Comparison of ENCODE assay signal across 19 cellular contexts in the genomic region with DNA sequence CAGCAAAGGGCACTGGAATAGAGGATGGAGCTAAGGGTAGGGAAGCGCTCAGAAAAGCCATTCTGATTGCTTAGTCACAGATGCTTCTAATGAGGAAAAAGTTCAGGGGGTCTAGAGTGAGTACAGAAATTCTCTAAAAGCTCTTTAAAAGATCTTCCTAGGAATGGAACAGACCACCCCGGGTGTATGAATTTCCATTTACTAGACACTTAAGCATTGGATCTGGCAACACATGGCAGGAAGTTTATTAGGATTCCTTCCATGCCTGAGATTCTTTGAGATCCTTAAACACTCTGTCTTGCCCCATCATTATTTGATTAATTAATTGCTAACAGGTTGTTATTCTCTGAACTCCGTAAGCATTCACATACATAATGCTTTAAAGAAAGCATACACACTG. TPM values are rescaled to one million over a fixed set of nuclear protein-coding genes. Genes with fewer than 3 reads are reported as not detected.
DNase-seq lines count a peak whose midpoint lies in the region; ATAC-seq and TF ChIP-seq lines count a peak whose summit lies in the region.
"Had no signal": no experiment of that assay in that cellular context is flagged by ENCODE, and none has a peak within 500 bp of the region (broad histone marks: within the 10 kb centered on the region; RNA-seq: fewer than 3 reads in every experiment).

No MANE protein-coding gene starts in this region.

- no peaks in the 10 kb centered on the region for H3K36me3 ChIP-seq in mesodermal cell (ENCODE audit: control insufficient read depth, insufficient read depth, low read length)
- H3K36me3 ChIP-seq: cardiac muscle cell, esophagus squamous epithelium, heart left ventricle, uterus had no signal

- POLR2A ChIA-PET in AG04450 (lab: Yijun Ruan, JAX), result no interaction called here

- ATAC-seq in Right ventricle myocardium inferior, result no peak
- no peak for ATAC-seq in GM19397 (IDR thresholded peaks at IDR 0.05; ENCODE audit: unreplicated experiment)
- ATAC-seq: HCT116, heart left ventricle, right cardiac atrium, T-helper 17 cell had no signal

- peak; percentile 10 for DNase-seq in AG04450 (ENCODE audit: low read depth, low spot score)
- peak; percentile 0 for DNase-seq in GM13977 (ENCODE audit: low spot score)
- peak; percentile 18 for DNase-seq in amniotic epithelial cell (ENCODE audit: low read depth)
- DNase-seq in Right ventricle myocardium inferior (ENCODE audit: missing footprints), result no peak
- DNase-seq in caudate nucleus (lab: John Stamatoyannopoulos, UW), result no peak
- DNase-seq in NCI-H2171 treated with DMSO at 0.1 percent for 48 hours (lab: John Stamatoyannopoulos, UW), result no peak
- DNase-seq: activated B cell treated with CpG ODN at 0.5 μM for 24 hours, esophagus squamous epithelium, heart left ventricle, NCI-H187 treated with DMSO at 0.1 percent for 48 hours, right cardiac atrium, T-helper 17 cell, uterus had no signal

- H3K27ac ChIP-seq in AG04450 (ENCODE audit: low read depth, low read length) (no peak overlapping the region), mesodermal cell (ENCODE audit: low read depth, low read length, severe bottlenecking) (peak overlapping the region; percentile 60), caudate nucleus (ENCODE audit: low read depth, low read length) (no peak overlapping the region)
- H3K27ac ChIP-seq: cardiac muscle cell, esophagus squamous epithelium, heart left ventricle, uterus had no signal

- no peaks in the 10 kb centered on the region for H3K9me3 ChIP-seq in AG04450 (ENCODE audit: control insufficient read depth, insufficient read depth, low read length)
- H3K9me3 ChIP-seq in mesodermal cell (ENCODE audit: control insufficient read depth, low read length), result no peaks in the 10 kb centered on the region
- H3K9me3 ChIP-seq: esophagus squamous epithelium, uterus had no signal

- peaks cover 20% of the 10 kb centered on the region for H3K4me1 ChIP-seq in mesodermal cell (ENCODE audit: control insufficient read depth, insufficient read depth, low read length, poor library complexity, severe bottlenecking)
- H3K4me1 ChIP-seq: esophagus squamous epithelium, heart left ventricle, uterus had no signal

- WGBS in mesodermal cell (ENCODE audit: insufficient coverage in 2 of 2), 2 experiments, result 84 to 100% methylated on average over 1 to 2 of the region's 3 CpGs

- in situ Hi-C loops in GM13977 (cut with MboI; ENCODE audit: low pct_unique_long_range_greater_than_20kb, low sequenced_read_pairs, unreplicated experiment), result no loop called here

- H3K4me3 ChIP-seq in AG04450 (ENCODE audit: low read depth, low read length) (no peak overlapping the region), mesodermal cell (ENCODE audit: extremely low read depth, insufficient read depth, low read length, poor library complexity, severe bottlenecking) (no peak overlapping the region)
- H3K4me3 ChIP-seq: cardiac muscle cell, esophagus squamous epithelium, heart left ventricle, uterus had no signal

- intact Hi-C loops in Right ventricle myocardium inferior (cut with DNase I), result no loop called here

- CTCF ChIA-PET in AG04450 (lab: Charles Lee), result no interaction called here

- H3K27me3 ChIP-seq in AG04450 (ENCODE audit: control insufficient read depth, insufficient read depth, low read length), result no peaks in the 10 kb centered on the region
- H3K27me3 ChIP-seq: cardiac muscle cell, uterus had no signal

- TF ChIP-seq CTCF in AG04450 (IDR thresholded peaks at IDR 0.05; ENCODE audit: low read depth, low read length), result no peak
- no peak for TF ChIP-seq CTCF in GM13977 (IDR thresholded peaks at IDR 0.05; ENCODE audit: extremely low read depth, insufficient read depth, missing control alignments)

RNA-seq across cellular contexts. Expression of a gene that starts 8.5 kb away (rescaled TPM):
- polyA plus RNA-seq in AG04450 (2011; rRNA removed), result not detected in 2 replicates
- not detected in 2 replicates for polyA minus RNA-seq in AG04450 (2011; rRNA and poly(A)+ RNA removed)
- polyA plus RNA-seq in mesodermal cell (2013, experiment 1 of 2), result not detected
- not detected for polyA plus RNA-seq in mesodermal cell (2013, experiment 2 of 2)
- not detected for total RNA-seq in Right ventricle myocardium inferior
- total RNA-seq: activated B cell treated with CpG ODN at 0.5 μM for 24 hours; activated T-helper 1 cell treated with anti-CD3 and anti-CD28 coated beads, Interleukin-12 subunit alpha, Interleukin-12 subunit beta, Interleukin-2, Interleukin-4 antibody, amounts not matched to agents 30 ng/mL and 10 ng/mL and 1 ng/mL, durations not matched to agents 14 hours and 24 hours and 36 hours; cardiac muscle cell; esophagus squamous epithelium; heart left ventricle; NCI-H460; right cardiac atrium; T-helper 17 cell; uterus had no signal
- polyA plus RNA-seq: cardiac muscle cell, heart left ventricle, right cardiac atrium had no signal

RNA-seq across cellular contexts. Expression of a gene that starts 18.6 kb away (rescaled TPM):
- polyA plus RNA-seq in AG04450 (2011; rRNA removed), result not detected in 2 replicates
- not detected in 2 replicates for polyA minus RNA-seq in AG04450 (2011; rRNA and poly(A)+ RNA removed)
- polyA plus RNA-seq in mesodermal cell (2013, experiment 1 of 2), result not detected
- polyA plus RNA-seq in mesodermal cell (2013, experiment 2 of 2), result not detected
- total RNA-seq in Right ventricle myocardium inferior, result not detected
- total RNA-seq: activated B cell treated with CpG ODN at 0.5 μM for 24 hours; activated T-helper 1 cell treated with anti-CD3 and anti-CD28 coated beads, Interleukin-12 subunit alpha, Interleukin-12 subunit beta, Interleukin-2, Interleukin-4 antibody, amounts not matched to agents 30 ng/mL and 10 ng/mL and 1 ng/mL, durations not matched to agents 14 hours and 24 hours and 36 hours; cardiac muscle cell; esophagus squamous epithelium; heart left ventricle; NCI-H460; right cardiac atrium; T-helper 17 cell; uterus had no signal
- polyA plus RNA-seq: cardiac muscle cell, heart left ventricle, right cardiac atrium had no signal

RNA-seq across cellular contexts. Expression of a gene that starts 18.9 kb away (rescaled TPM):
- not detected in 2 replicates for polyA plus RNA-seq in AG04450 (2011; rRNA removed)
- polyA minus RNA-seq in AG04450 (2011; rRNA and poly(A)+ RNA removed), result not detected in 2 replicates
- not detected for polyA plus RNA-seq in mesodermal cell (2013, experiment 1 of 2)
- polyA plus RNA-seq in mesodermal cell (2013, experiment 2 of 2), result not detected
- total RNA-seq in Right ventricle myocardium inferior, result not detected
- total RNA-seq: activated B cell treated with CpG ODN at 0.5 μM for 24 hours; activated T-helper 1 cell treated with anti-CD3 and anti-CD28 coated beads, Interleukin-12 subunit alpha, Interleukin-12 subunit beta, Interleukin-2, Interleukin-4 antibody, amounts not matched to agents 30 ng/mL and 10 ng/mL and 1 ng/mL, durations not matched to agents 14 hours and 24 hours and 36 hours; cardiac muscle cell; esophagus squamous epithelium; heart left ventricle; NCI-H460; right cardiac atrium; T-helper 17 cell; uterus had no signal
- polyA plus RNA-seq: cardiac muscle cell, heart left ventricle, right cardiac atrium had no signal

RNA-seq across cellular contexts. Expression of a gene that starts 25.1 kb away (rescaled TPM):
- polyA plus RNA-seq in AG04450 (2011; rRNA removed), result not detected in 2 replicates
- not detected in 2 replicates for polyA minus RNA-seq in AG04450 (2011; rRNA and poly(A)+ RNA removed)
- not detected for polyA plus RNA-seq in mesodermal cell (2013, experiment 1 of 2)
- polyA plus RNA-seq in mesodermal cell (2013, experiment 2 of 2), result not detected
- total RNA-seq in Right ventricle myocardium inferior, result not detected
- total RNA-seq: activated B cell treated with CpG ODN at 0.5 μM for 24 hours; activated T-helper 1 cell treated with anti-CD3 and anti-CD28 coated beads, Interleukin-12 subunit alpha, Interleukin-12 subunit beta, Interleukin-2, Interleukin-4 antibody, amounts not matched to agents 30 ng/mL and 10 ng/mL and 1 ng/mL, durations not matched to agents 14 hours and 24 hours and 36 hours; cardiac muscle cell; esophagus squamous epithelium; heart left ventricle; NCI-H460; right cardiac atrium; uterus had no signal
- polyA plus RNA-seq: cardiac muscle cell, heart left ventricle, right cardiac atrium had no signal

RNA-seq across cellular contexts. Expression of a gene that starts 28.9 kb away (rescaled TPM):
- not detected in 2 replicates for polyA plus RNA-seq in AG04450 (2011; rRNA removed)
- not detected in 2 replicates for polyA minus RNA-seq in AG04450 (2011; rRNA and poly(A)+ RNA removed)
- polyA plus RNA-seq in mesodermal cell (2013, experiment 1 of 2), result not detected
- not detected for polyA plus RNA-seq in mesodermal cell (2013, experiment 2 of 2)
- not detected for total RNA-seq in Right ventricle myocardium inferior
- total RNA-seq: activated B cell treated with CpG ODN at 0.5 μM for 24 hours; activated T-helper 1 cell treated with anti-CD3 and anti-CD28 coated beads, Interleukin-12 subunit alpha, Interleukin-12 subunit beta, Interleukin-2, Interleukin-4 antibody, amounts not matched to agents 30 ng/mL and 10 ng/mL and 1 ng/mL, durations not matched to agents 14 hours and 24 hours and 36 hours; cardiac muscle cell; esophagus squamous epithelium; heart left ventricle; NCI-H460; right cardiac atrium; T-helper 17 cell; uterus had no signal
- polyA plus RNA-seq: cardiac muscle cell, heart left ventricle, right cardiac atrium had no signal

Comparison
In these comparisons a context has a peak if more than half of its experiments do, and no peak if none do; other contexts are left out.
1. DNase-seq: peak in AG04450 (single experiment), GM13977 (single experiment) and amniotic epithelial cell (single experiment); none in Right ventricle myocardium inferior (single experiment), caudate nucleus (0 of 61) and NCI-H2171 treated with DMSO at 0.1 percent for 48 hours (single experiment).